Comparison of ENCODE assay signal across 37 cellular contexts in genomic region chrX:136662976-136663375, GRCh38. TPM values are rescaled to one million over a fixed set of nuclear protein-coding genes. Genes with fewer than 3 reads are reported as not detected.
DNase-seq lines count a peak whose midpoint lies in the region; ATAC-seq, FAIRE-seq and TF ChIP-seq lines count a peak whose summit lies in the region.
"Had no signal": no experiment of that assay in that cellular context is flagged by ENCODE, and none has a peak within 500 bp of the region (broad histone marks: within the 10 kb centered on the region; RNA-seq: fewer than 3 reads in every experiment).

No MANE protein-coding gene starts in this region.

- H3K27ac ChIP-seq in naive thymus-derived CD4-positive, alpha-beta T cell (ENCODE audit: low read depth, low read length), result peak overlapping the region; percentile 79
- H3K27ac ChIP-seq: heart right ventricle, stomach, tibial artery had no signal

- peak; percentile 54 for ATAC-seq in naive thymus-derived CD4-positive, alpha-beta T cell
- no peak for ATAC-seq in GM21619 (IDR thresholded peaks at IDR 0.05; ENCODE audit: unreplicated experiment)
- ATAC-seq: HCT116, heart right ventricle, HepG2, left ventricle myocardium superior, right cardiac atrium, Right ventricle myocardium inferior, SK-N-SH treated with all-trans-retinoic acid at 6 μM for 48 hours had no signal

- CTCF ChIA-PET in activated naive CD4-positive, alpha-beta T cell treated with anti-CD3 and anti-CD28 coated beads, Interleukin-2, amount 10 ng/mL, durations not matched to agents 7 days and 5 days (lab: Charles Lee), result no interaction called here
- CTCF ChIA-PET in activated CD4-positive, alpha-beta memory T cell treated with anti-CD3 and anti-CD28 coated beads, Interleukin-2, amount 10 ng/mL, durations not matched to agents 7 days and 5 days (lab: Charles Lee), result no interaction called here
- CTCF ChIA-PET in naive thymus-derived CD4-positive, alpha-beta T cell (lab: Charles Lee), result no interaction called here

- TF ChIP-seq CTCF in lower leg skin (IDR thresholded peaks at IDR 0.05), result no peak

- peaks cover 11% of the 10 kb centered on the region for H3K9me3 Mint-ChIP-seq in activated naive CD4-positive, alpha-beta T cell treated with anti-CD3 and anti-CD28 coated beads, Interleukin-2, amount 10 ng/mL, durations not matched to agents 7 days and 5 days
- peaks cover 3% of the 10 kb centered on the region for H3K9me3 Mint-ChIP-seq in activated CD4-positive, alpha-beta memory T cell treated with anti-CD3 and anti-CD28 coated beads, Interleukin-2, amount 10 ng/mL, durations not matched to agents 7 days and 5 days
- peaks cover 0 to 5% (median 0%) of the 10 kb centered on the region in 11 donors for H3K9me3 Mint-ChIP-seq in naive thymus-derived CD4-positive, alpha-beta T cell

- H3K4me1 Mint-ChIP-seq in activated naive CD4-positive, alpha-beta T cell treated with anti-CD3 and anti-CD28 coated beads, Interleukin-2, amount 10 ng/mL, durations not matched to agents 7 days and 5 days, result peaks cover 91% of the 10 kb centered on the region
- peaks cover 93% of the 10 kb centered on the region for H3K4me1 Mint-ChIP-seq in activated CD4-positive, alpha-beta memory T cell treated with anti-CD3 and anti-CD28 coated beads, Interleukin-2, amount 10 ng/mL, durations not matched to agents 7 days and 5 days
- H3K4me1 Mint-ChIP-seq in naive thymus-derived CD4-positive, alpha-beta T cell, result peaks cover 31 to 86% (median 80%) of the 10 kb centered on the region in 7 donors

- peak; percentile 41 for DNase-seq in activated naive CD4-positive, alpha-beta T cell treated with anti-CD3 and anti-CD28 coated beads, Interleukin-2, amount 10 ng/mL, durations not matched to agents 7 days and 5 days
- no peak for DNase-seq in activated naive CD4-positive, alpha-beta T cell (lab: John Stamatoyannopoulos, UW)
- DNase-seq in GM12892 (ENCODE audit: insufficient read length), result no peak
- DNase-seq in activated CD4-positive, alpha-beta memory T cell treated with anti-CD3 and anti-CD28 coated beads, Interleukin-2, amount 10 ng/mL, durations not matched to agents 7 days and 5 days, result no peak
- peak in 4 of 9 donors; percentile 26 to 48 (median 39) for DNase-seq in naive thymus-derived CD4-positive, alpha-beta T cell
- no peak for DNase-seq in lower leg skin (ENCODE audit: low spot score in 2 of 2)
- DNase-seq: ACHN; activated CD4-positive, alpha-beta T cell treated with anti-CD3 and anti-CD28 coated beads for 4 hours; activated CD8-positive, alpha-beta memory T cell treated with anti-CD3 and anti-CD28 coated beads, Interleukin-2, amount 50 U/mL, for 48 hours; activated effector memory CD4-positive, alpha-beta T cell treated with Interleukin-2 at 50 U/mL for 16 hours; COR-L47; DMS53; heart right ventricle; Karpas-422; left ventricle myocardium superior; midbrain; naive B cell; NCI-H1417 treated with DMSO at 0.1 percent for 48 hours; NCI-H2081; NCI-H2227 treated with DMSO at 0.1 percent for 48 hours; NCI-H526; right cardiac atrium; spleen; stimulated activated CD8-positive, alpha-beta memory T cell treated with anti-CD3 and anti-CD28 coated beads, Interleukin-4, amount 100 ng/mL, for 48 hours; stomach; tibial artery had no signal

- no peak for TF ChIP-seq POLR2A in GM12892 (IDR thresholded peaks at IDR 0.05; ENCODE audit: low read depth, low read length)
- no peak for TF ChIP-seq POLR2A in lower leg skin (IDR thresholded peaks at IDR 0.05)

- peaks cover 16 to 73% of the 10 kb centered on the region in 2 donors for H3K4me1 ChIP-seq in naive thymus-derived CD4-positive, alpha-beta T cell (ENCODE audit: control insufficient read depth in 2 of 2, insufficient read depth in 2 of 2, low read length in 2 of 2)
- H3K4me1 ChIP-seq: heart right ventricle, stomach, tibial artery had no signal

- H3K36me3 Mint-ChIP-seq in activated naive CD4-positive, alpha-beta T cell treated with anti-CD3 and anti-CD28 coated beads, Interleukin-2, amount 10 ng/mL, durations not matched to agents 7 days and 5 days, result peaks cover 83% of the 10 kb centered on the region
- peaks cover 84% of the 10 kb centered on the region for H3K36me3 Mint-ChIP-seq in activated CD4-positive, alpha-beta memory T cell treated with anti-CD3 and anti-CD28 coated beads, Interleukin-2, amount 10 ng/mL, durations not matched to agents 7 days and 5 days (ENCODE audit: low read depth)
- H3K36me3 Mint-ChIP-seq in naive thymus-derived CD4-positive, alpha-beta T cell, result peaks cover 8 to 67% (median 46%) of the 10 kb centered on the region in 5 donors

- H3K27me3 ChIP-seq in naive thymus-derived CD4-positive, alpha-beta T cell (ENCODE audit: control insufficient read depth in 2 of 2, insufficient read depth in 2 of 2, low read length in 2 of 2), result no peaks in the 10 kb centered on the region
- H3K27me3 ChIP-seq: heart right ventricle, spleen, stomach, tibial artery had no signal

- POLR2A ChIA-PET in activated CD4-positive, alpha-beta memory T cell treated with anti-CD3 and anti-CD28 coated beads, Interleukin-2, amount 10 ng/mL, durations not matched to agents 7 days and 5 days (lab: Charles Lee), result interaction anchor here (1.3 to 6.8 kb wide), 4 partner anchors 10 to 14 kb away, joined by 3 to 46 read pairs (median 7); no protein-coding TSS in a partner anchor
- POLR2A ChIA-PET in naive thymus-derived CD4-positive, alpha-beta T cell (lab: Charles Lee), result interaction anchor here (1.8 to 4.7 kb wide), 2 partner anchors 13 to 33 kb away, joined by 7 to 55 read pairs; no protein-coding TSS in a partner anchor

- H3K36me3 ChIP-seq in naive thymus-derived CD4-positive, alpha-beta T cell (ENCODE audit: control insufficient read depth in 2 of 3, insufficient read depth in 3 of 3, low read length in 3 of 3), result peaks cover 0 to 16% (median 0%) of the 10 kb centered on the region in 3 experiments

- H3K4me3 Mint-ChIP-seq in activated naive CD4-positive, alpha-beta T cell treated with anti-CD3 and anti-CD28 coated beads, Interleukin-2, amount 10 ng/mL, durations not matched to agents 7 days and 5 days, result no peak overlapping the region
- H3K4me3 Mint-ChIP-seq in activated CD4-positive, alpha-beta memory T cell treated with anti-CD3 and anti-CD28 coated beads, Interleukin-2, amount 10 ng/mL, durations not matched to agents 7 days and 5 days, result no peak overlapping the region
- peak overlapping the region in 8 of 10 donors; percentile 1 to 79 (median 34) for H3K4me3 Mint-ChIP-seq in naive thymus-derived CD4-positive, alpha-beta T cell
- H3K4me3 Mint-ChIP-seq: B cell, naive B cell had no signal

- 87 to 100% methylated on average over 1 of the region's 1 CpG for WGBS in lower leg skin, 2 donors

- H3K9me3 ChIP-seq in naive thymus-derived CD4-positive, alpha-beta T cell (ENCODE audit: control insufficient read depth in 2 of 3, low read length in 3 of 3), result peaks cover 0 to 5% (median 0%) of the 10 kb centered on the region in 3 experiments

- intact Hi-C loops in naive thymus-derived CD4-positive, alpha-beta T cell (cut with micrococcal nuclease), result loop anchor here (1.0 kb wide), 1 partner anchor 11 kb away; no protein-coding TSS in a partner anchor
- intact Hi-C loops in lower leg skin (cut with DNase I; ENCODE audit: low total_unique reads), result no loop called here

- H3K27ac Mint-ChIP-seq in activated naive CD4-positive, alpha-beta T cell treated with anti-CD3 and anti-CD28 coated beads, Interleukin-2, amount 10 ng/mL, durations not matched to agents 7 days and 5 days, result peak overlapping the region; percentile 94
- H3K27ac Mint-ChIP-seq in activated CD4-positive, alpha-beta memory T cell treated with anti-CD3 and anti-CD28 coated beads, Interleukin-2, amount 10 ng/mL, durations not matched to agents 7 days and 5 days, result peak overlapping the region; percentile 89
- H3K27ac Mint-ChIP-seq in naive thymus-derived CD4-positive, alpha-beta T cell, result peak overlapping the region; percentile 81 to 99 (median 93)
- H3K27ac Mint-ChIP-seq: B cell had no signal

- no peaks in the 10 kb centered on the region for H3K27me3 Mint-ChIP-seq in activated naive CD4-positive, alpha-beta T cell treated with anti-CD3 and anti-CD28 coated beads, Interleukin-2, amount 10 ng/mL, durations not matched to agents 7 days and 5 days
- no peaks in the 10 kb centered on the region for H3K27me3 Mint-ChIP-seq in activated CD4-positive, alpha-beta memory T cell treated with anti-CD3 and anti-CD28 coated beads, Interleukin-2, amount 10 ng/mL, durations not matched to agents 7 days and 5 days
- no peaks in the 10 kb centered on the region for H3K27me3 Mint-ChIP-seq in naive thymus-derived CD4-positive, alpha-beta T cell
- H3K27me3 Mint-ChIP-seq: B cell, naive B cell had no signal

- H3K4me3 ChIP-seq in naive thymus-derived CD4-positive, alpha-beta T cell (ENCODE audit: low read length), result no peak overlapping the region
- no peak overlapping the region for H3K4me3 ChIP-seq in lower leg skin (ENCODE audit: low read depth, poor library complexity, severe bottlenecking)
- H3K4me3 ChIP-seq: heart right ventricle, spleen, stomach, tibial artery had no signal

- peak; percentile 78 for FAIRE-seq in GM12892 (lab: Jason Lieb, UNC)
- FAIRE-seq: endothelial cell of umbilical vein, HepG2, keratinocyte had no signal

RNA-seq across cellular contexts. Expression of gene CD40LG, which starts 15.0 kb away (rescaled TPM):
- polyA plus RNA-seq in GM12892 (2012; ENCODE audit: missing spikeins), result not detected
- 100 to 1,000 TPM; 139 TPM for total RNA-seq in activated CD4-positive, alpha-beta memory T cell treated with anti-CD3 and anti-CD28 coated beads, Interleukin-2, amount 10 ng/mL, durations not matched to agents 7 days and 5 days
- total RNA-seq in naive thymus-derived CD4-positive, alpha-beta T cell, result 100 to 1,000 TPM in 1 of 5 experiments, 10 to 100 TPM in 4; 25.2 to 173 (median 56.8) TPM
- polyA plus RNA-seq in naive thymus-derived CD4-positive, alpha-beta T cell, result 100 to 1,000 TPM in 1 of 2 donors, 10 to 100 TPM in 1; 72.1 to 127 TPM
- not detected for total RNA-seq in lower leg skin
- total RNA-seq: endothelial cell of umbilical vein, frontal cortex, G401, HepG2, posterior vena cava, Right ventricle myocardium inferior had no signal
- polyA plus RNA-seq: endothelial cell of umbilical vein, HepG2, keratinocyte, right cardiac atrium had no signal

Comparison
In these comparisons a context has a peak if more than half of its experiments do, and no peak if none do; other contexts are left out.
1. H3K4me3 Mint-ChIP-seq: peak in naive thymus-derived CD4-positive, alpha-beta T cell (8 of 10); none in activated naive CD4-positive, alpha-beta T cell treated with anti-CD3 and anti-CD28 coated beads, Interleukin-2, amount 10 ng/mL, durations not matched to agents 7 days and 5 days (single experiment) and activated CD4-positive, alpha-beta memory T cell treated with anti-CD3 and anti-CD28 coated beads, Interleukin-2, amount 10 ng/mL, durations not matched to agents 7 days and 5 days (single experiment).
2. RNA of gene CD40LG, which starts 15.0 kb away (total RNA-seq): 139 TPM in activated CD4-positive, alpha-beta memory T cell treated with anti-CD3 and anti-CD28 coated beads, Interleukin-2, amount 10 ng/mL, durations not matched to agents 7 days and 5 days and 25.2 to 173 TPM in naive thymus-derived CD4-positive, alpha-beta T cell; not detected in lower leg skin; every median in the first group is over 10 times any median in the second.
3. Peak in every context shown above with its lines, with median percentiles within 50 percentile points of each other: H3K27ac Mint-ChIP-seq.